Comparison of ENCODE assay signal across 8 cellular contexts in the genomic region with DNA sequence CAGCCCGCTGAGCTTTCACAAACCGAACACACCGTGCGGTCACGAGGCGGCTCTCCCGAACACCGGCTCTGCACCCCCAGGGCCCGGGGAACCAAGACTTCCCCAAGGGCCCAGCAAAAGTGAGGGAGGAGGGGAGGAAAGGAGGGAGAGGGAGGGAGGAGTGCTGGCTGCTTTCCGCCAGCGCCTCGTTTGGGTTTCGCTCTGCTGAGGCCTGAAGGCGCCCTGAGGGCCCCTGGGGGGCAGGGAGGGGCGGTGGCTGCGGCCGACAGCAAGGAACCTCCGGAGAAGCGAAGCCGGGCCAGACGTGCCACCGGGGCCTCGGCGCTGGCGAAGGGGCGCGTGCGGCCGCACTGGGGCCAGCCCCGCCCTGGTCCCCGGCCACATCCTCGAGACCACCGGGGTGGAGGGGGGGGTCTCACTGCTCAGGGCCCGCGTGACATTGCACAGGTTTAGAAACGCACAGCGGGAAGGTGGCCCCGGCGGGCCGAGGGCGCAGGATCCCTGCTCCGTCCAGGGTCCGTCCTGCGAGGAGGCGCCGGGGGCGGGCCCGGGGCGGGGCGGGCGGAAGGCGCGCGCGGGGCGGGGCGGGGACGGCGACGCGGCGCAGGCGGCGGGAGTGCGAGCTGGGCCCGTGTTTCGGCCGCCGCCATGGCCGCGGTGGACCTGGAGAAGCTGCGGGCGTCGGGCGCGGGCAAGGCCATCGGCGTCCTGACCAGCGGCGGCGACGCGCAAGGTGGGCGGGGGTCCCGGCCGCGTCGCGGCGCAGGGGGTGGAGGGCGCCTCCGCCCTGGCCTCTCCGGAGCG. TPM values are rescaled to one million over a fixed set of nuclear protein-coding genes. Genes with fewer than 3 reads are reported as not detected.
A peak's percentile ranks its signal among the peaks of the same experiment; 100 is the strongest.
DNase-seq lines count a peak whose midpoint lies in the region; ATAC-seq lines count a peak whose summit lies in the region.

A gene (plus strand): TSS at position 596 of the 804 bp plus-strand sequence. CDS start 53 bp downstream, at position 649.

- peaks cover 37 to 42% of the 10 kb centered on the region in 2 donors for H3K4me1 Mint-ChIP-seq in effector memory CD8-positive, alpha-beta T cell (ENCODE audit: low read depth in 2 of 2)

- H3K9me3 Mint-ChIP-seq in effector memory CD8-positive, alpha-beta T cell = no peaks in the 10 kb centered on the region

- H3K27ac Mint-ChIP-seq in effector memory CD8-positive, alpha-beta T cell = peak within 1 kb of the TSS; percentile 79 to 86

- H3K36me3 Mint-ChIP-seq in effector memory CD8-positive, alpha-beta T cell (ENCODE audit: insufficient read depth) = peaks cover 16% of the 10 kb centered on the region

- H3K4me3 Mint-ChIP-seq in effector memory CD8-positive, alpha-beta T cell = peak within 1 kb of the TSS; percentile 80 to 83

- CTCF ChIA-PET in activated CD8-positive, alpha-beta memory T cell treated with anti-CD3 and anti-CD28 coated beads for 36 hours (lab: Charles Lee) = interaction anchor here (0.6 kb wide), 1 partner anchor 641 kb away, joined by 3 read pairs; no protein-coding TSS in a partner anchor

- peak; percentile 42 for ATAC-seq in HG02970 (IDR thresholded peaks at IDR 0.05; ENCODE audit: low FRiP score, unreplicated experiment)
- peak; percentile 55 for ATAC-seq in effector memory CD8-positive, alpha-beta T cell (replicated peaks)

- no peaks in the 10 kb centered on the region for H3K27me3 Mint-ChIP-seq in effector memory CD8-positive, alpha-beta T cell

- POLR2A ChIA-PET in activated CD8-positive, alpha-beta memory T cell treated with anti-CD3 and anti-CD28 coated beads for 36 hours (lab: Charles Lee) = interaction anchor here (0.6 kb wide), 1 partner anchor 216 kb away, joined by 3 read pairs; no protein-coding TSS in a partner anchor

- DNase-seq in NK-92 treated with Interleukin-12 subunit alpha and Interleukin-12 subunit beta, amount 100 ng/mL, for 24 hours (lab: John Stamatoyannopoulos, UW) = peak; percentile 40
- no peak for DNase-seq in NK-92 (lab: John Stamatoyannopoulos, UW; ENCODE audit: unreplicated experiment)
- DNase-seq in NCI-H774 (lab: John Stamatoyannopoulos, UW) = peak; percentile 8
- DNase-seq in effector memory CD8-positive, alpha-beta T cell = peak; percentile 34 to 39 (median 35)
- DNase-seq in medulla oblongata (ENCODE audit: extremely low spot score) = peak; percentile 67
- peak; percentile 25 for DNase-seq in stimulated activated CD8-positive, alpha-beta memory T cell treated with anti-CD3 and anti-CD28 coated beads, Interleukin-12 subunit alpha, Interleukin-12 subunit beta, amount 100 ng/mL, for 24 hours (ENCODE audit: extremely low read depth)

RNA-seq across cellular contexts. Expression of the gene that starts here (rescaled TPM):
- total RNA-seq in activated CD8-positive, alpha-beta memory T cell treated with anti-CD3 and anti-CD28 coated beads for 36 hours = 100 to 1,000 TPM; 151 to 164 TPM
